Comparison of ENCODE assay signal across 33 cellular contexts in the genomic region with DNA sequence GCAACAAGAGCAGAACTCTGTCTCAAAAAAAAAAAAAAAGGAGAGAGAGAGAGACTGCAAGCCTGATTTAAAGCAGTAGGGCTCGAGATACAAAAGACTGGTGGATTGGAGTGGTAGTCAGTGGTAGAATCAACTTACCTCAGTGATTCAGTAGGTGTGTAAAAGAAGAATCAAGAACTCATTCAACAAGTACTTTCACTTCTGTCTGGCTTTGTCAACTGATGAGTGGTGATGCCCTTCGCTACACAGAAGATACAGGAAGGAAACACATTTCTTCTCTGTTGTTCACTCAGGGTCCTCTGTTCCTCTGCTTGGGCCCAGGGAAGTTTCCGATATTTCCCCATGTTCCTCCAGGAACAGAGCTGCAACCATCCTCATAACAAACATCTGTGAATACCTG.
DNase-seq lines count a peak whose midpoint lies in the region; ATAC-seq and TF ChIP-seq lines count a peak whose summit lies in the region.
"Had no signal": no experiment of that assay in that cellular context is flagged by ENCODE, and none has a peak within 500 bp of the region (broad histone marks: within the 10 kb centered on the region; RNA-seq: fewer than 3 reads in every experiment).

No MANE protein-coding gene starts in this region.

- no peak overlapping the region for H3K27ac Mint-ChIP-seq in activated CD4-positive, alpha-beta T cell treated with anti-CD3 and anti-CD28 coated beads for 36 hours
- H3K27ac Mint-ChIP-seq: activated CD4-positive, alpha-beta T cell treated with anti-CD3 and anti-CD28 coated beads, Interleukin-2, amount 10 ng/mL, durations not matched to agents 24 days and 14 days; activated T-cell treated with anti-CD3 and anti-CD28 coated beads, Interleukin-2, amount 50 U/mL, for 24 hours; CD8-positive, alpha-beta T cell had no signal

- POLR2A ChIA-PET in activated CD4-positive, alpha-beta T cell treated with anti-CD3 and anti-CD28 coated beads for 36 hours (lab: Charles Lee): interaction anchor here (0.7 kb wide), 1 partner anchor 1173 kb away, joined by 4 read pairs; no protein-coding TSS in a partner anchor

- no peaks in the 10 kb centered on the region for H3K9me3 ChIP-seq in vagina
- H3K9me3 ChIP-seq: esophagus squamous epithelium, right lobe of liver, uterus had no signal

- TF ChIP-seq POLR2A in vagina (IDR thresholded peaks at IDR 0.05): no peak

- intact Hi-C loops in activated CD4-positive, alpha-beta T cell treated with anti-CD3 and anti-CD28 coated beads for 36 hours (cut with DNase I, micrococcal nuclease): no loop called here
- intact Hi-C loops in vagina (cut with DNase I): no loop called here

- H3K4me3 ChIP-seq in vagina: no peak overlapping the region
- H3K4me3 ChIP-seq: esophagus squamous epithelium, right lobe of liver, uterus had no signal

- H3K4me1 ChIP-seq in vagina: peaks cover 16% of the 10 kb centered on the region
- H3K4me1 ChIP-seq: right lobe of liver, uterus had no signal

- no peaks in the 10 kb centered on the region for H3K27me3 ChIP-seq in vagina
- H3K27me3 ChIP-seq: esophagus squamous epithelium, right lobe of liver, uterus had no signal

- H3K4me3 Mint-ChIP-seq in activated CD4-positive, alpha-beta T cell treated with anti-CD3 and anti-CD28 coated beads for 36 hours: no peak overlapping the region
- H3K4me3 Mint-ChIP-seq: activated CD4-positive, alpha-beta T cell treated with anti-CD3 and anti-CD28 coated beads, Interleukin-2, amount 10 ng/mL, durations not matched to agents 24 days and 14 days; activated T-cell treated with anti-CD3 and anti-CD28 coated beads, Interleukin-2, amount 50 U/mL, for 24 hours; CD8-positive, alpha-beta T cell; neural crest cell had no signal

- H3K27ac ChIP-seq in vagina: no peak overlapping the region
- H3K27ac ChIP-seq: esophagus squamous epithelium, right lobe of liver, RWPE1, uterus, VCaP had no signal

- H3K27me3 Mint-ChIP-seq in activated CD4-positive, alpha-beta T cell treated with anti-CD3 and anti-CD28 coated beads for 36 hours: peaks cover 17% of the 10 kb centered on the region

- H3K36me3 ChIP-seq in vagina: no peaks in the 10 kb centered on the region
- H3K36me3 ChIP-seq: esophagus squamous epithelium, right lobe of liver, uterus had no signal

- peaks cover under 1% of the 10 kb centered on the region for H3K4me1 Mint-ChIP-seq in activated CD4-positive, alpha-beta T cell treated with anti-CD3 and anti-CD28 coated beads for 36 hours
- H3K4me1 Mint-ChIP-seq: activated CD4-positive, alpha-beta T cell treated with anti-CD3 and anti-CD28 coated beads, Interleukin-2, amount 10 ng/mL, durations not matched to agents 24 days and 14 days had no signal

- no peaks in the 10 kb centered on the region for H3K9me3 Mint-ChIP-seq in activated CD4-positive, alpha-beta T cell treated with anti-CD3 and anti-CD28 coated beads for 36 hours (ENCODE audit: low read depth)
- H3K9me3 Mint-ChIP-seq: activated CD4-positive, alpha-beta T cell treated with anti-CD3 and anti-CD28 coated beads, Interleukin-2, amount 10 ng/mL, durations not matched to agents 24 days and 14 days; activated T-cell treated with anti-CD3 and anti-CD28 coated beads, Interleukin-2, amount 50 U/mL, for 24 hours; CD8-positive, alpha-beta T cell; neural crest cell had no signal

- TF ChIP-seq CTCF in vagina (IDR thresholded peaks at IDR 0.05): no peak

- DNase-seq in activated CD4-positive, alpha-beta T cell treated with anti-CD3 and anti-CD28 coated beads for 36 hours: no peak
- no peak for DNase-seq in activated CD4-positive, alpha-beta T cell treated with anti-CD3 and anti-CD28 coated beads for 1 hour
- DNase-seq in NOMO-1 treated with dmso at 0.1 percent for 144 hours (lab: John Stamatoyannopoulos, UW; ENCODE audit: unreplicated experiment) (peak; percentile 20), kidney tubule cell (ENCODE audit: low spot score) (peak; percentile 20), amniotic stem cell (lab: John Stamatoyannopoulos, UW) (no peak), vagina (ENCODE audit: extremely low spot score in 2 of 2) (no peak)
- DNase-seq: activated CD4-positive, alpha-beta T cell treated with anti-CD3 and anti-CD28 coated beads, Interleukin-2, amount 10 ng/mL, durations not matched to agents 24 days and 14 days; activated gamma-delta T cell treated with Interleukin-2 at 50 U/mL for 16 hours; activated T-cell treated with anti-CD3 and anti-CD28 coated beads, Interleukin-2, amount 50 U/mL, for 24 hours; caudate nucleus; CD8-positive, alpha-beta T cell; dermis blood vessel endothelial cell; esophagus squamous epithelium; Karpas-422; left colon; mammary epithelial cell; NCI-H1048; NCI-H187 treated with DMSO at 0.1 percent for 48 hours; NCI-H2171 treated with DMSO at 0.1 percent for 48 hours; NCI-H524 treated with DMSO at 0.1 percent for 48 hours; posterior cingulate gyrus; right lobe of liver; stimulated activated CD4-positive, alpha-beta T cell treated with anti-CD3 and anti-CD28 coated beads, Interleukin-12 subunit alpha, Interleukin-12 subunit beta, amount 100 ng/mL, for 4 hours; stimulated activated CD4-positive, alpha-beta T cell treated with anti-CD3 and anti-CD28 coated beads, Interleukin-4, amount 100 ng/mL, for 24 hours; stimulated activated naive CD4-positive, alpha-beta T cell treated with Interleukin-2 at 50 U/mL for 16 hours; uterus had no signal

- ATAC-seq in activated CD4-positive, alpha-beta T cell treated with anti-CD3 and anti-CD28 coated beads for 36 hours: peak; percentile 44
- ATAC-seq in HG03565 (IDR thresholded peaks at IDR 0.05; ENCODE audit: unreplicated experiment) (no peak), HG02884 (IDR thresholded peaks at IDR 0.05; ENCODE audit: unreplicated experiment) (no peak)
- ATAC-seq: CD8-positive, alpha-beta T cell; HepG2; left colon; SK-N-SH treated with all-trans-retinoic acid at 6 μM for 48 hours had no signal

- no peaks in the 10 kb centered on the region for H3K36me3 Mint-ChIP-seq in activated CD4-positive, alpha-beta T cell treated with anti-CD3 and anti-CD28 coated beads for 36 hours (ENCODE audit: low read depth)
- H3K36me3 Mint-ChIP-seq: CD8-positive, alpha-beta T cell had no signal

- CTCF ChIA-PET in activated CD4-positive, alpha-beta T cell treated with anti-CD3 and anti-CD28 coated beads for 36 hours (lab: Charles Lee): no interaction called here

Comparison
In these comparisons a context has a peak if more than half of its experiments do, and no peak if none do; other contexts are left out.
1. DNase-seq: peak in NOMO-1 treated with dmso at 0.1 percent for 144 hours (single experiment) and kidney tubule cell (single experiment); none in activated CD4-positive, alpha-beta T cell treated with anti-CD3 and anti-CD28 coated beads for 36 hours (single experiment), activated CD4-positive, alpha-beta T cell treated with anti-CD3 and anti-CD28 coated beads for 1 hour (single experiment), amniotic stem cell (single experiment) and vagina (0 of 2).